In genomic region chr16:22219389-22220075, GRCh38 we compare ENCODE assay signal across 21 cellular contexts. TPM values are rescaled to one million over a fixed set of nuclear protein-coding genes. Genes with fewer than 3 reads are reported as not detected.
DNase-seq lines count a peak whose midpoint lies in the region; ATAC-seq and TF ChIP-seq lines count a peak whose summit lies in the region.
"Had no signal": no experiment of that assay in that cellular context is flagged by ENCODE, and none has a peak within 500 bp of the region (broad histone marks: within the 10 kb centered on the region; RNA-seq: fewer than 3 reads in every experiment).

No MANE protein-coding gene starts in this region.

- no peaks in the 10 kb centered on the region for H3K36me3 ChIP-seq in SK-N-MC (ENCODE audit: insufficient read depth, low read length)
- H3K36me3 ChIP-seq in lower lobe of right lung: peaks cover 14% of the 10 kb centered on the region
- H3K36me3 ChIP-seq in subcutaneous abdominal adipose tissue (ENCODE audit: control insufficient read depth in 5 of 5, insufficient read depth in 5 of 5, low read length in 5 of 5): peaks cover 0 to 21% (median 7%) of the 10 kb centered on the region in 5 donors
- H3K36me3 ChIP-seq: neutrophil had no signal

- intact Hi-C loops in activated CD4-positive, alpha-beta T cell treated with anti-CD3 and anti-CD28 coated beads, Interleukin-2, amount 10 ng/mL, durations not matched to agents 24 days and 14 days (cut with micrococcal nuclease): no loop called here
- intact Hi-C loops in lower lobe of right lung (cut with DNase I): no loop called here

- no peaks in the 10 kb centered on the region for H3K9me3 ChIP-seq in SK-N-MC (ENCODE audit: low read depth, low read length)
- no peaks in the 10 kb centered on the region for H3K9me3 ChIP-seq in lower lobe of right lung
- H3K9me3 ChIP-seq in subcutaneous abdominal adipose tissue (ENCODE audit: control insufficient read depth in 5 of 5, low read length in 5 of 5): no peaks in the 10 kb centered on the region
- H3K9me3 ChIP-seq: esophagus squamous epithelium, neutrophil had no signal

- H3K27me3 ChIP-seq in lower lobe of right lung (ENCODE audit: low read depth) (no peaks in the 10 kb centered on the region), subcutaneous abdominal adipose tissue (ENCODE audit: control insufficient read depth in 5 of 5, insufficient read depth in 4 of 5, low read length in 5 of 5) (no peaks in the 10 kb centered on the region)
- H3K27me3 ChIP-seq: esophagus squamous epithelium, neutrophil had no signal

- DNase-seq in activated CD4-positive, alpha-beta T cell treated with anti-CD3 and anti-CD28 coated beads, Interleukin-2, amount 10 ng/mL, durations not matched to agents 24 days and 14 days: no peak
- no peak for DNase-seq in activated CD4-positive, alpha-beta T cell treated with anti-CD3 and anti-CD28 coated beads for 48 hours
- DNase-seq in SK-N-MC (ENCODE audit: low read depth, low spot score) (no peak), lower lobe of right lung (no peak), NCI-H1436 (lab: John Stamatoyannopoulos, UW) (no peak), T1000 (lab: John Stamatoyannopoulos, UW) (no peak), HUDEP-2 (lab: John Stamatoyannopoulos, UW; ENCODE audit: unreplicated experiment in 76 of 76) (no peak)
- DNase-seq: activated CD4-positive, alpha-beta T cell treated with anti-CD3 and anti-CD28 coated beads, Interleukin-2, amount 50 U/mL, for 48 hours; CD4-positive, CD25-positive, alpha-beta regulatory T cell; central memory CD4-positive, alpha-beta T cell; effector CD4-positive, alpha-beta T cell; esophagus squamous epithelium; NCI-H1417 treated with DMSO at 0.1 percent for 48 hours; NCI-H2171 treated with DMSO at 0.1 percent for 48 hours; NCI-H748 treated with DMSO at 0.1 percent for 48 hours; stimulated activated CD4-positive, alpha-beta T cell treated with anti-CD3 and anti-CD28 coated beads, Interleukin-2, amount 100 ng/mL, for 48 hours had no signal

- H3K4me1 ChIP-seq in lower lobe of right lung: peaks cover 28% of the 10 kb centered on the region
- peaks cover 7 to 39% (median 25%) of the 10 kb centered on the region in 5 donors for H3K4me1 ChIP-seq in subcutaneous abdominal adipose tissue (ENCODE audit: control insufficient read depth in 5 of 5, insufficient read depth in 5 of 5, low read length in 5 of 5)

- no peak for TF ChIP-seq CTCF in lower lobe of right lung (IDR thresholded peaks at IDR 0.05)

- peak overlapping the region; percentile 13 for H3K27ac Mint-ChIP-seq in activated CD4-positive, alpha-beta T cell treated with anti-CD3 and anti-CD28 coated beads, Interleukin-2, amount 10 ng/mL, durations not matched to agents 24 days and 14 days

- no peaks in the 10 kb centered on the region for H3K27me3 Mint-ChIP-seq in activated CD4-positive, alpha-beta T cell treated with anti-CD3 and anti-CD28 coated beads, Interleukin-2, amount 10 ng/mL, durations not matched to agents 24 days and 14 days
- H3K27me3 Mint-ChIP-seq: CD4-positive, CD25-positive, alpha-beta regulatory T cell had no signal

- peaks cover 26% of the 10 kb centered on the region for H3K36me3 Mint-ChIP-seq in activated CD4-positive, alpha-beta T cell treated with anti-CD3 and anti-CD28 coated beads, Interleukin-2, amount 10 ng/mL, durations not matched to agents 24 days and 14 days (ENCODE audit: low read depth)

- no peak for ATAC-seq in lower lobe of right lung

- H3K4me3 Mint-ChIP-seq in activated CD4-positive, alpha-beta T cell treated with anti-CD3 and anti-CD28 coated beads, Interleukin-2, amount 10 ng/mL, durations not matched to agents 24 days and 14 days: no peak overlapping the region
- H3K4me3 Mint-ChIP-seq: CD4-positive, CD25-positive, alpha-beta regulatory T cell had no signal

- H3K9me3 Mint-ChIP-seq in activated CD4-positive, alpha-beta T cell treated with anti-CD3 and anti-CD28 coated beads, Interleukin-2, amount 10 ng/mL, durations not matched to agents 24 days and 14 days: no peaks in the 10 kb centered on the region
- H3K9me3 Mint-ChIP-seq: CD4-positive, CD25-positive, alpha-beta regulatory T cell had no signal

- H3K9ac ChIP-seq in SK-N-MC (ENCODE audit: insufficient read length) (no peak overlapping the region), subcutaneous abdominal adipose tissue (ENCODE audit: low read length in 5 of 5) (no peak overlapping the region)
- H3K9ac ChIP-seq: KMS-11 had no signal

- H3K4me3 ChIP-seq in SK-N-MC (no peak overlapping the region), lower lobe of right lung (no peak overlapping the region), subcutaneous abdominal adipose tissue (ENCODE audit: low read depth in 1 of 5, low read length in 5 of 5) (no peak overlapping the region)
- H3K4me3 ChIP-seq: esophagus squamous epithelium had no signal

- H3K27ac ChIP-seq in SK-N-MC: peak overlapping the region; percentile 28; the same call in 1 of the 2 replicates
- H3K27ac ChIP-seq in lower lobe of right lung: peak overlapping the region; percentile 44
- H3K27ac ChIP-seq in subcutaneous abdominal adipose tissue (ENCODE audit: low read depth, low read length): peak overlapping the region; percentile 76
- H3K27ac ChIP-seq: HL-60, KMS-11, neutrophil had no signal

- peaks cover 22% of the 10 kb centered on the region for H3K4me1 Mint-ChIP-seq in activated CD4-positive, alpha-beta T cell treated with anti-CD3 and anti-CD28 coated beads, Interleukin-2, amount 10 ng/mL, durations not matched to agents 24 days and 14 days

RNA-seq across cellular contexts. Expression of gene EEF2K, which starts 13.5 kb away (rescaled TPM):
- 30.5 and 33.9 TPM in 2 replicates for total RNA-seq in activated CD4-positive, alpha-beta T cell treated with anti-CD3 and anti-CD28 coated beads, Interleukin-2, amount 10 ng/mL, durations not matched to agents 24 days and 14 days
- 35.2 TPM for total RNA-seq in lower lobe of right lung

RNA-seq across cellular contexts. Expression of gene SDR42E2, which starts 57.2 kb away (rescaled TPM):
- total RNA-seq in activated CD4-positive, alpha-beta T cell treated with anti-CD3 and anti-CD28 coated beads, Interleukin-2, amount 10 ng/mL, durations not matched to agents 24 days and 14 days: 0.07 TPM in 1 of 2 replicates, not detected in the other
- 0.24 TPM for total RNA-seq in lower lobe of right lung
- total RNA-seq: esophagus squamous epithelium, H4 had no signal
